Comparison of ENCODE assay signal across 9 cellular contexts in genomic region chr4:61201562-61202099, GRCh38. TPM values are rescaled to one million over a fixed set of nuclear protein-coding genes. Genes with fewer than 3 reads are reported as not detected.
A peak's percentile ranks its signal among the peaks of the same experiment; 100 is the strongest.
DNase-seq lines count a peak whose midpoint lies in the region; ATAC-seq and TF ChIP-seq lines count a peak whose summit lies in the region.
"Had no signal": no experiment of that assay in that cellular context is flagged by ENCODE, and none has a peak within 500 bp of the region (broad histone marks: within the 10 kb centered on the region; RNA-seq: fewer than 3 reads in every experiment).

No MANE protein-coding gene starts in this region.

- H3F3A ChIP-seq in SK-N-SH (replicated peaks; ENCODE audit: insufficient read depth) = no peaks in the 10 kb centered on the region

- no peaks in the 10 kb centered on the region for H4K20me1 ChIP-seq in SK-N-SH (ENCODE audit: insufficient read depth)

- POLR2A ChIA-PET in SK-N-SH (lab: Yijun Ruan, JAX) = no interaction called here

- TF ChIP-seq CTCF in SK-N-SH (IDR thresholded peaks at IDR 0.05) = no peak

- no peaks in the 10 kb centered on the region for H3K79me2 ChIP-seq in SK-N-SH (ENCODE audit: insufficient read depth)

- H3K27ac ChIP-seq in SK-N-SH (ENCODE audit: low read depth in 2 of 2, low read length in 1 of 2) = no peak overlapping the region

- H3K36me3 ChIP-seq in SK-N-SH (replicated peaks in 1 of 2; ENCODE audit: control insufficient read depth in 1 of 2, insufficient read depth in 2 of 2, low read length in 1 of 2) = no peaks in the 10 kb centered on the region

- CTCF ChIA-PET in SK-N-SH (lab: Yijun Ruan, JAX) = interaction anchor here (1.6 kb wide), 1 partner anchor 16 kb away, joined by 5 read pairs; no protein-coding TSS in a partner anchor

- 2% methylated on average over 39 of the region's 39 CpGs for WGBS in SK-N-SH (ENCODE audit: low lambda C conversion rate)

- peak overlapping the region; percentile 51 to 59 for H3K4me3 ChIP-seq in SK-N-SH (ENCODE audit: low read depth in 2 of 2, low read length in 1 of 2)

- peak; percentile 18 for ATAC-seq in Right ventricle myocardium superior (ENCODE audit: poor library complexity)
- no peak for ATAC-seq in HG03159 (IDR thresholded peaks at IDR 0.05; ENCODE audit: unreplicated experiment)
- no peak for ATAC-seq in GM18502 (IDR thresholded peaks at IDR 0.05; ENCODE audit: poor library complexity, unreplicated experiment)
- ATAC-seq in HG03095 (IDR thresholded peaks at IDR 0.05; ENCODE audit: unreplicated experiment) = no peak

- H3K4me2 ChIP-seq in SK-N-SH = peak overlapping the region; percentile 78

- H3K9me3 ChIP-seq in SK-N-SH = no peaks in the 10 kb centered on the region

- no peaks in the 10 kb centered on the region for H3K9me2 ChIP-seq in SK-N-SH

- no peak for TF ChIP-seq RAD21 in SK-N-SH (IDR thresholded peaks at IDR 0.05; ENCODE audit: low read length)

- H2AFZ ChIP-seq in SK-N-SH (ENCODE audit: low read depth) = peak overlapping the region; percentile 74

- peak; percentile 8 for DNase-seq in GM03348 (ENCODE audit: low spot score)
- DNase-seq in SK-N-SH = peak; percentile 50
- peak; percentile 38 for DNase-seq in Right ventricle myocardium superior
- DNase-seq in posterior cingulate gyrus = peak in 6 of 10 donors; percentile 15 to 85 (median 30)
- no peak for DNase-seq in activated T-cell treated with anti-CD3 and anti-CD28 coated beads, Interleukin-2, amount 50 U/mL, for 1 hour

- H3K4me1 ChIP-seq in SK-N-SH (ENCODE audit: control insufficient read depth in 1 of 2, insufficient read depth in 2 of 2, low read depth in 1 of 2, low read length in 1 of 2) = peaks cover 0 to 16% of the 10 kb centered on the region in 2 experiments; a peak in 2 of 4 replicates

- H3K27me3 ChIP-seq in SK-N-SH (ENCODE audit: insufficient read depth) = peaks cover 40% of the 10 kb centered on the region

- TF ChIP-seq EP300 in SK-N-SH (IDR thresholded peaks at IDR 0.05; ENCODE audit: borderline replicate concordance in 1 of 2, low read depth in 1 of 2, low read length in 1 of 2) = no peak

- intact Hi-C loops in Right ventricle myocardium superior (cut with DNase I) = no loop called here
- intact Hi-C loops in posterior cingulate gyrus (cut with DNase I) = loop anchor here (10.0 kb wide), 1 partner anchor 73 kb away; no protein-coding TSS in a partner anchor

- H3K9ac ChIP-seq in SK-N-SH = no peak overlapping the region

TF ChIP-seq in SK-N-SH, 30 proteins besides CTCF, POLR2A, EP300 and RAD21:
- TF ChIP-seq REST (IDR thresholded peaks at IDR 0.05; ENCODE audit: low read depth, low read length) (no peak), FOXM1 (IDR thresholded peaks at IDR 0.05; ENCODE audit: low read depth) (no peak), TCF12 (IDR thresholded peaks at IDR 0.05) (no peak), RXRA (IDR thresholded peaks at IDR 0.05; ENCODE audit: borderline replicate concordance, low read depth) (no peak), PBX3 (IDR thresholded peaks at IDR 0.05) (no peak), FOSL2 (IDR thresholded peaks at IDR 0.05; ENCODE audit: borderline replicate concordance, low read depth) (no peak), TEAD4 (IDR thresholded peaks at IDR 0.05; ENCODE audit: borderline replicate concordance, insufficient read depth) (no peak), RCOR1 (IDR thresholded peaks at IDR 0.05; ENCODE audit: low read length) (no peak), GABPA (IDR thresholded peaks at IDR 0.05; ENCODE audit: low read depth) (no peak), FOXJ3 (CRISPR knock-in tag; IDR thresholded peaks at IDR 0.05) (no peak), ELF1 (IDR thresholded peaks at IDR 0.05) (no peak), POLR2AphosphoS5 (IDR thresholded peaks at IDR 0.05; ENCODE audit: low read depth, low read length) (no peak), MEF2A (IDR thresholded peaks at IDR 0.05; ENCODE audit: borderline replicate concordance, low read depth) (no peak)

RNA-seq across cellular contexts. Expression of gene ADGRL3, which starts 1.5 kb away (rescaled TPM):
- polyA plus RNA-seq in SK-N-SH (2012; rRNA removed) = 0.02 and 0.03 TPM in 2 replicates
- 0.03 TPM in 2 replicates for polyA plus RNA-seq in SK-N-SH (2012; cell fraction: cytosol; rRNA removed)
- polyA plus RNA-seq in SK-N-SH (2012; cell fraction: nucleus; rRNA removed) = 0.01 TPM in 1 of 2 replicates, not detected in the other
- total RNA-seq in Right ventricle myocardium superior = 3.0 TPM
- total RNA-seq: activated T-helper 2 cell treated with anti-CD3 and anti-CD28 coated beads, Interferon-gamma antibody, Interleukin-2, Interleukin-4, amounts not matched to agents 10 μg/mL and 5 μg/mL and 100 μg/mL, durations not matched to agents 14 hours and 24 hours and 36 hours had no signal
